17 cellular contexts compared by ENCODE assay signal in genomic region chr11:65100674-65101350, GRCh38. TPM values are rescaled to one million over a fixed set of nuclear protein-coding genes. Genes with fewer than 3 reads are reported as not detected.
DNase-seq lines count a peak whose midpoint lies in the region; ATAC-seq and TF ChIP-seq lines count a peak whose summit lies in the region.
"Had no signal": no experiment of that assay in that cellular context is flagged by ENCODE, and none has a peak within 500 bp of the region (broad histone marks: within the 10 kb centered on the region; RNA-seq: fewer than 3 reads in every experiment).

No MANE protein-coding gene starts in this region.

- no peak overlapping the region for H3K4me3 ChIP-seq in KMS-11 (IDR thresholded peaks at IDR 0.05; ENCODE audit: insufficient read depth, low read depth, low read length)
- no peak overlapping the region for H3K4me3 ChIP-seq in body of pancreas
- H3K4me3 ChIP-seq: esophagus muscularis mucosa had no signal

- H3K27me3 Mint-ChIP-seq in nephron progenitor cell (ENCODE audit: low read depth, poor library complexity): peaks cover under 1% of the 10 kb centered on the region
- H3K27me3 Mint-ChIP-seq: activated naive CD4-positive, alpha-beta T cell treated with anti-CD3 and anti-CD28 coated beads, Interleukin-2, amount 50 U/mL, for 24 hours; CD4-positive, alpha-beta memory T cell; naive thymus-derived CD8-positive, alpha-beta T cell had no signal

- ATAC-seq in body of pancreas: no peak
- no peak for ATAC-seq in HG02763 (IDR thresholded peaks at IDR 0.05; ENCODE audit: unreplicated experiment)
- no peak for ATAC-seq in HG03280 (IDR thresholded peaks at IDR 0.05; ENCODE audit: unreplicated experiment)
- ATAC-seq: naive thymus-derived CD8-positive, alpha-beta T cell; WTC11 had no signal

- H3K27me3 ChIP-seq in KMS-11 (ENCODE audit: insufficient read depth, low read depth) (no peaks in the 10 kb centered on the region), body of pancreas (no peaks in the 10 kb centered on the region)
- H3K27me3 ChIP-seq: esophagus muscularis mucosa had no signal

- peaks cover 12% of the 10 kb centered on the region for H3K4me1 Mint-ChIP-seq in nephron progenitor cell

- no peak overlapping the region for H2AFZ ChIP-seq in KMS-11 (ENCODE audit: low read depth)

- H3K27ac ChIP-seq in KMS-11 (no peak overlapping the region), body of pancreas (peak overlapping the region; percentile 19 to 78 (median 52))
- H3K27ac ChIP-seq: esophagus muscularis mucosa had no signal

- peaks cover 31% of the 10 kb centered on the region; the same call in 1 of the 2 replicates for H3K79me2 ChIP-seq in KMS-11 (ENCODE audit: insufficient read depth, low read depth)

- no peak overlapping the region for H3K4me2 ChIP-seq in KMS-11

- H3K9me3 Mint-ChIP-seq in nephron progenitor cell: no peaks in the 10 kb centered on the region
- H3K9me3 Mint-ChIP-seq: activated naive CD4-positive, alpha-beta T cell treated with anti-CD3 and anti-CD28 coated beads, Interleukin-2, amount 50 U/mL, for 24 hours; CD4-positive, alpha-beta memory T cell; naive thymus-derived CD8-positive, alpha-beta T cell; WTC11 had no signal

- H3K4me3 Mint-ChIP-seq in nephron progenitor cell: no peak overlapping the region
- H3K4me3 Mint-ChIP-seq: activated naive CD4-positive, alpha-beta T cell treated with anti-CD3 and anti-CD28 coated beads, Interleukin-2, amount 50 U/mL, for 24 hours; CD4-positive, alpha-beta memory T cell; naive thymus-derived CD8-positive, alpha-beta T cell; WTC11 had no signal

- no peaks in the 10 kb centered on the region for H3K9me3 ChIP-seq in body of pancreas
- H3K9me3 ChIP-seq: esophagus muscularis mucosa had no signal

- DNase-seq in ELR (ENCODE audit: low read depth) (peak; percentile 18), body of pancreas (no peak), nephron progenitor cell (no peak), HuH-7.5 (ENCODE audit: low spot score) (no peak), NCI-H146 (lab: John Stamatoyannopoulos, UW) (no peak)
- DNase-seq: activated CD8-positive, alpha-beta memory T cell treated with anti-CD3 and anti-CD28 coated beads, Interleukin-2, amount 50 U/mL, for 48 hours; CD4-positive, alpha-beta memory T cell; naive thymus-derived CD8-positive, alpha-beta T cell; NCI-H1417; NCI-H524; T-helper 1 cell had no signal

- no peaks in the 10 kb centered on the region for H4K20me1 ChIP-seq in KMS-11 (ENCODE audit: insufficient read depth)

- 75 to 76% methylated on average over 6 of the region's 6 CpGs for WGBS in body of pancreas, 2 donors

- TF ChIP-seq POLR2A in body of pancreas (IDR thresholded peaks at IDR 0.05): no peak

- no peak overlapping the region for H3K9ac ChIP-seq in KMS-11

- intact Hi-C loops in body of pancreas (cut with DNase I): no loop called here

- H3K36me3 Mint-ChIP-seq in nephron progenitor cell (ENCODE audit: low read depth): peaks cover 11% of the 10 kb centered on the region
- H3K36me3 Mint-ChIP-seq: activated naive CD4-positive, alpha-beta T cell treated with anti-CD3 and anti-CD28 coated beads, Interleukin-2, amount 50 U/mL, for 24 hours had no signal

- TF ChIP-seq CTCF in KMS-11 (conservative IDR thresholded peaks at IDR 0.05; ENCODE audit: low read depth, low read length): peak; percentile 35; the same call in 1 of the 2 replicates
- no peak for TF ChIP-seq CTCF in body of pancreas (IDR thresholded peaks at IDR 0.05)
- peak; percentile 14 for TF ChIP-seq CTCF in nephron progenitor cell (IDR thresholded peaks at IDR 0.05)

- H3K4me1 ChIP-seq in KMS-11 (ENCODE audit: low read depth, poor library complexity, severe bottlenecking): peaks cover 35% of the 10 kb centered on the region
- H3K4me1 ChIP-seq in body of pancreas: peaks cover 74% of the 10 kb centered on the region

- H3K27ac Mint-ChIP-seq in nephron progenitor cell: no peak overlapping the region
- H3K27ac Mint-ChIP-seq: activated naive CD4-positive, alpha-beta T cell treated with anti-CD3 and anti-CD28 coated beads, Interleukin-2, amount 50 U/mL, for 24 hours; WTC11 had no signal

- H3K36me3 ChIP-seq in KMS-11 (ENCODE audit: insufficient read depth) (no peaks in the 10 kb centered on the region), body of pancreas (replicated peaks in 1 of 2; ENCODE audit: insufficient read depth in 1 of 2, low read depth in 2 of 2) (no peaks in the 10 kb centered on the region)

RNA-seq across cellular contexts. Expression of gene VPS51, which starts 4.8 kb away (rescaled TPM):
- total RNA-seq in body of pancreas: 100 to 1,000 TPM; 206 to 360 TPM

RNA-seq across cellular contexts. Expression of gene TM7SF2, which starts 10.9 kb away (rescaled TPM):
- total RNA-seq in body of pancreas: 10 to 100 TPM; 25.4 to 85.6 TPM

RNA-seq across cellular contexts. Expression of gene ZNHIT2, which starts 16.7 kb away (rescaled TPM):
- total RNA-seq in body of pancreas: 10 to 100 TPM; 18.7 to 33.9 TPM

RNA-seq across cellular contexts. Expression of gene ZFPL1, which starts 16.8 kb away (rescaled TPM):
- total RNA-seq in body of pancreas: 10 to 100 TPM; 23.1 to 29.3 TPM

RNA-seq across cellular contexts. Expression of gene CDCA5, which starts 17.0 kb away (rescaled TPM):
- 1 to 10 TPM in 1 of 2 donors, not detected in 1; 2.3 TPM for total RNA-seq in body of pancreas

Comparison
In these comparisons a context has a peak if more than half of its experiments do, and no peak if none do; other contexts are left out.
1. CTCF ChIP-seq: peak in KMS-11 (single experiment) and nephron progenitor cell (single experiment); none in body of pancreas (0 of 7).